In the genomic region with DNA sequence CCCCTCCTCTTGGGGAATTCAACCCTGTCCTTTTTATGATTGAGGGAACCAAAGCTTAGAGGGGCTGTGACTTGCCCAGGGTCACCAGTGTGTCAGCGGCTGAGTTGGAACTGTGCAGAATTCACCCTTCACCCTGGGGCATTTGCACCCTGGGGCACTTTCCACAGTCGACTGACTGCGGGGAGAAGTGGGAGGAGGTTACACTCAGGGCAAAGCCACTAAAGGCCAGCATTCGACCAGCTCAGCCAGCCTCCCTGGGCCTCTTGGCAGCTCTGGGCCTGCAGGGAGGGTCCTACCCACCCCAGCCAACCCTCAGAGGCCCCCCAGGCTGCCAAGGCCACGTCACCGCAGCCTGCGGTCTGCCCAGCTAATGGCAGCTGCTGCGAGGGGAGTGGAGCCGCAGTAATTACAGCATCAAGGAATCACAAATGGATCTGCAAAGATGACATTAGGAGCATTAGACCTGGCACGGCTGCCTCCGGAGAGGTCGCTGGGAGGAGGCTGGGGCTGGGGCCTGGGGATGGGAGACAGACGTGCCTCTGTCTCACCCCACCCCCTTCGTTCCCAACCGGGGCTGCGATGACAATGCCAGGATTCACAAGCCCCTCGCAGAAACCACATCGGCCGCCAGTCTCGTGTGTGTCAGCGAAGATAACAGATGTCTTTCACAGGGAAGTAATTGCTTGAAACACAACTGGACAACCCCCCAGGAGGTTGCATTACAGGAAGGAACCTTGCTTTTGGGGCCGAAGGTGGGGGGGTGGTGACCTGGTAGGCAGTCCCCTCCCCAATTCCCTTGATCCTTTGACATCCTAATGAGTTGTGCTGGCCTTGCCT, we compare ENCODE assay signal across 12 cellular contexts.
A peak's percentile ranks its signal among the peaks of the same experiment; 100 is the strongest.
DNase-seq lines count a peak whose midpoint lies in the region; TF ChIP-seq lines count a peak whose summit lies in the region.
"Had no signal": no experiment of that assay in that cellular context is flagged by ENCODE, and none has a peak within 500 bp of the region (broad histone marks: within the 10 kb centered on the region; RNA-seq: fewer than 3 reads in every experiment).

No MANE protein-coding gene starts in this region.

- H3K9me3 Mint-ChIP-seq in nephron progenitor cell = peaks cover 26% of the 10 kb centered on the region
- H3K9me3 Mint-ChIP-seq: T-helper 1 cell treated with Interleukin-12 subunit alpha and Interleukin-12 subunit beta and Interleukin-4 antibody, amounts not matched to agents 30 μg/mL and 1 μg/mL, for 36 hours had no signal

- no peak overlapping the region for H3K4me3 Mint-ChIP-seq in nephron progenitor cell

- DNase-seq in NCI-H69 (lab: John Stamatoyannopoulos, UW) (peak; percentile 85), coronary artery (ENCODE audit: low spot score) (peak; percentile 69), nephron progenitor cell (peak; percentile 29), dorsolateral prefrontal cortex (no peak), NCI-H510A treated with DMSO at 0.1 percent for 48 hours (lab: John Stamatoyannopoulos, UW) (no peak), GM13977 (ENCODE audit: low spot score) (no peak)
- DNase-seq in activated CD4-positive, alpha-beta T cell treated with anti-CD3 and anti-CD28 coated beads for 1 hour = no peak

- H3K36me3 Mint-ChIP-seq in nephron progenitor cell (ENCODE audit: low read depth) = no peaks in the 10 kb centered on the region

- H3K27ac ChIP-seq in coronary artery (peak overlapping the region; percentile 61 to 72), dorsolateral prefrontal cortex (peak overlapping the region in 24 of 59 donors; percentile 1 to 74 (median 42))
- H3K27ac ChIP-seq: colonic mucosa, neutrophil had no signal

- H3K4me3 ChIP-seq in coronary artery (no peak overlapping the region), dorsolateral prefrontal cortex (peak overlapping the region in 5 of 59 donors; percentile 2 to 30 (median 21))
- H3K4me3 ChIP-seq: colonic mucosa, tibial nerve had no signal

- peak overlapping the region; percentile 41; the same call in 1 of the 2 replicates for H3K9ac ChIP-seq in ES-I3 (ENCODE audit: low read depth, low read length)

- H3K36me3 ChIP-seq in ES-I3 (ENCODE audit: insufficient read depth, low read length) = no peaks in the 10 kb centered on the region
- H3K36me3 ChIP-seq: colonic mucosa, neutrophil, tibial nerve had no signal

- no peaks in the 10 kb centered on the region for H3K9me3 ChIP-seq in ES-I3 (ENCODE audit: control insufficient read depth, insufficient read depth, low read length)
- H3K9me3 ChIP-seq: colonic mucosa, neutrophil, tibial nerve had no signal

- H3K27me3 ChIP-seq in dorsolateral prefrontal cortex = peaks cover 0 to 89% (median 36%) of the 10 kb centered on the region in 45 donors
- H3K27me3 ChIP-seq: colonic mucosa, neutrophil, tibial nerve had no signal

- H3K27ac Mint-ChIP-seq in nephron progenitor cell = no peak overlapping the region

- in situ Hi-C loops in GM13977 (cut with MboI; ENCODE audit: low pct_unique_long_range_greater_than_20kb, low sequenced_read_pairs, unreplicated experiment) = no loop called here

- H3K4me1 Mint-ChIP-seq in nephron progenitor cell = peaks cover 44% of the 10 kb centered on the region

- no peak for TF ChIP-seq CTCF in coronary artery (IDR thresholded peaks at IDR 0.05)
- TF ChIP-seq CTCF in nephron progenitor cell (IDR thresholded peaks at IDR 0.05) = no peak
- TF ChIP-seq CTCF in dorsolateral prefrontal cortex (IDR thresholded peaks at IDR 0.05 in 54 of 56, conservative IDR thresholded peaks at IDR 0.05 in 2 of 56; ENCODE audit: low read depth in 1 of 56, partially characterized antibody in 56 of 56) = no peak
- TF ChIP-seq CTCF in GM13977 (IDR thresholded peaks at IDR 0.05; ENCODE audit: extremely low read depth, insufficient read depth, missing control alignments) = no peak

- intact Hi-C loops in dorsolateral prefrontal cortex (cut with DNase I) = loop anchor here in 1 of 2 donors (2.0 to 10.0 kb wide), 6 partner anchors 77 to 535 kb away; partner anchors contain the start of gene BCOR

- peaks cover 12% of the 10 kb centered on the region; the same call in 1 of the 2 replicates for H3K4me1 ChIP-seq in ES-I3 (ENCODE audit: insufficient read depth, low read length)
- H3K4me1 ChIP-seq: colonic mucosa had no signal

- H3K27me3 Mint-ChIP-seq in nephron progenitor cell (ENCODE audit: low read depth, poor library complexity) = peaks cover 55% of the 10 kb centered on the region

Comparison
In these comparisons a context has a peak if more than half of its experiments do, and no peak if none do; other contexts are left out.
1. DNase-seq: peak in NCI-H69 (single experiment), coronary artery (single experiment) and nephron progenitor cell (single experiment); none in dorsolateral prefrontal cortex (0 of 10), NCI-H510A treated with DMSO at 0.1 percent for 48 hours (single experiment), activated CD4-positive, alpha-beta T cell treated with anti-CD3 and anti-CD28 coated beads for 1 hour (single experiment) and GM13977 (single experiment).